In the genomic region with DNA sequence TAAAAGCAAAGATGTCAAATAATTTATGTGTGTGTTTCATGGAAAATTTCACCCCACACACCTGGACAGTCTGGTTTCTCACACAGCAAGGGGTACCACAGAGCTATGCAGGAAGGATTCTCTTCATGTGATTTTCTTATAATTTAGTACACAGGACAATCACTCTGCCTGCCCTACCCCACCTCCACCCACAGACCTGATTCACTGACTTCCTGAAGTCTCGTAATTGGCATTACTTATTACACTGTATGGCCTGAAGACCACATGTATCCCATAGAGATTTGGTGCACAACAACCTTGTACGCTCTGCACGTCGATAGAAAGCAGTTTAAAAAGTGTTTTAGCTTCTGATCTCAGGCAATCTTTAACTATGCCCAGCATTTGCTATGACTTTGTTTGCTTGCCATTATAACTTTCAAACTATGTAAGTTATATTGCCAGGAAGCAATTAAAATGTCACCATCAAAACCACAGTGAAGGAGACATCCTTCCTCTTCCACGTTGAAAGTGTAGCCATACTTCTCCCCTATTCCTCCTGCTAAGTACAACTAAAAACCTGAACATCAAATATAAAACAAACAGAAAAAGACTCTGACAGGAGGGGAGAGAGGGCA, we compare ENCODE assay signal across 29 cellular contexts.
DNase-seq lines count a peak whose midpoint lies in the region; ATAC-seq and TF ChIP-seq lines count a peak whose summit lies in the region.
"Had no signal": no experiment of that assay in that cellular context is flagged by ENCODE, and none has a peak within 500 bp of the region (broad histone marks: within the 10 kb centered on the region; RNA-seq: fewer than 3 reads in every experiment).

No MANE protein-coding gene starts in this region.

- 0 out of 2 replicates have a peak, but pooled peaks cover 6% of the 10 kb centered on the region for H3F3A ChIP-seq in GM23248 (ENCODE audit: insufficient read depth)

- H3K27ac ChIP-seq in GM23248: no peak overlapping the region
- H3K27ac ChIP-seq in tibial nerve: no peak overlapping the region
- H3K27ac ChIP-seq: BLaER1, breast epithelium, foreskin keratinocyte, heart right ventricle, pancreas, right atrium auricular region had no signal

- no peak for TF ChIP-seq CTCF in AG10803 (conservative IDR thresholded peaks at IDR 0.05; ENCODE audit: low read length)
- TF ChIP-seq CTCF in tibial nerve (IDR thresholded peaks at IDR 0.05): no peak

- ATAC-seq in GM21390 (IDR thresholded peaks at IDR 0.05; ENCODE audit: unreplicated experiment): no peak
- ATAC-seq: foreskin keratinocyte, K562, Panc1, pancreas had no signal

- H3K27me3 ChIP-seq in GM23248 (replicated peaks; ENCODE audit: insufficient read depth): no peaks in the 10 kb centered on the region
- no peaks in the 10 kb centered on the region for H3K27me3 ChIP-seq in tibial nerve
- H3K27me3 ChIP-seq: BLaER1, breast epithelium, foreskin keratinocyte, heart right ventricle, pancreas, right atrium auricular region had no signal

- no peak for TF ChIP-seq EP300 in tibial nerve (IDR thresholded peaks at IDR 0.05)

- no peak overlapping the region for H3K9ac ChIP-seq in GM23248
- H3K9ac ChIP-seq: BLaER1 had no signal

- H3K9me2 ChIP-seq in GM23248 (ENCODE audit: insufficient read depth): no peaks in the 10 kb centered on the region

- H3K79me2 ChIP-seq in GM23248 (ENCODE audit: insufficient read depth): no peaks in the 10 kb centered on the region

- TF ChIP-seq POLR2A in tibial nerve (IDR thresholded peaks at IDR 0.05): no peak

- H3K4me1 ChIP-seq in GM23248 (ENCODE audit: insufficient read depth) (peaks cover 12% of the 10 kb centered on the region), tibial nerve (no peaks in the 10 kb centered on the region)
- H3K4me1 ChIP-seq: breast epithelium, Caco-2, foreskin keratinocyte, pancreas, right atrium auricular region had no signal

- in situ Hi-C loops in GM23248 (cut with MboI): no loop called here

- H3K36me3 ChIP-seq in GM23248 (ENCODE audit: low read depth) (no peaks in the 10 kb centered on the region; the same call in 1 of the 2 replicates), tibial nerve (peaks cover 0 to 40% (median 0%) of the 10 kb centered on the region in 3 donors)
- H3K36me3 ChIP-seq: BLaER1, breast epithelium, pancreas had no signal

- no peak overlapping the region for H3K4me3 ChIP-seq in AG10803 (ENCODE audit: low read length)
- H3K4me3 ChIP-seq in GM23248: no peak overlapping the region
- no peak overlapping the region for H3K4me3 ChIP-seq in tibial nerve
- H3K4me3 ChIP-seq: BLaER1, breast epithelium, heart right ventricle, K562, pancreas, right atrium auricular region, smooth muscle cell had no signal

- peak overlapping the region; percentile 54 for H2AFZ ChIP-seq in GM23248

- DNase-seq in AG10803 (ENCODE audit: low read depth) (peak; percentile 61), GM23248 (peak; percentile 35), NOMO-1 treated with DMSO at 0.1 percent for 48 hours (lab: John Stamatoyannopoulos, UW; ENCODE audit: unreplicated experiment) (peak; percentile 70), fibroblast of peridontal ligament (ENCODE audit: extremely low read depth) (peak; percentile 21), DMS 273 treated with DMSO at 0.1 percent for 48 hours (lab: John Stamatoyannopoulos, UW) (no peak), germinal center (ENCODE audit: low spot score) (no peak), tibial nerve (ENCODE audit: low spot score in 2 of 2) (no peak)
- DNase-seq: activated CD4-positive, alpha-beta T cell treated with anti-CD3 and anti-CD28 coated beads for 1 hour; activated naive CD4-positive, alpha-beta T cell treated with anti-CD3 and anti-CD28 coated beads, Interleukin-2, amount 50 U/mL, for 16 hours; Caco-2; DMS79 treated with DMSO at 0.1 percent for 48 hours; effector memory CD4-positive, alpha-beta T cell; erythroblast; foreskin keratinocyte; GOT3; heart right ventricle; kidney glomerular epithelial cell; NCI-H446; pancreas; SHP77; stimulated activated CD4-positive, alpha-beta T cell treated with anti-CD3 and anti-CD28 coated beads, Interleukin-2, amount 100 ng/mL, for 24 hours; T-helper 1 cell had no signal

- no peaks in the 10 kb centered on the region for H3K9me3 ChIP-seq in GM23248 (ENCODE audit: low read depth)
- peaks cover 0 to 8% (median 0%) of the 10 kb centered on the region in 4 donors for H3K9me3 ChIP-seq in tibial nerve
- H3K9me3 ChIP-seq: BLaER1, breast epithelium, Caco-2, pancreas, right atrium auricular region had no signal

- WGBS in GM23248 (ENCODE audit: low coverage in 1 of 2, low lambda C conversion rate in 2 of 2, missing lambda C conversion rate in 2 of 2), 2 experiments: 39 to 41% methylated on average over 5 of the region's 5 CpGs
- 75 to 76% methylated on average over 5 of the region's 5 CpGs for WGBS in tibial nerve, 2 donors

- H4K20me1 ChIP-seq in GM23248 (ENCODE audit: insufficient read depth): no peaks in the 10 kb centered on the region
- H4K20me1 ChIP-seq: BLaER1 had no signal

- H3K4me2 ChIP-seq in GM23248 (ENCODE audit: unreplicated experiment): peak overlapping the region; percentile 39
- H3K4me2 ChIP-seq: BLaER1, smooth muscle cell had no signal

Comparison
In these comparisons a context has a peak if more than half of its experiments do, and no peak if none do; other contexts are left out.
1. DNase-seq: peak in AG10803 (single experiment), GM23248 (single experiment), NOMO-1 treated with DMSO at 0.1 percent for 48 hours (single experiment) and fibroblast of peridontal ligament (single experiment); none in DMS 273 treated with DMSO at 0.1 percent for 48 hours (single experiment), germinal center (single experiment) and tibial nerve (0 of 2).